In the genomic region with DNA sequence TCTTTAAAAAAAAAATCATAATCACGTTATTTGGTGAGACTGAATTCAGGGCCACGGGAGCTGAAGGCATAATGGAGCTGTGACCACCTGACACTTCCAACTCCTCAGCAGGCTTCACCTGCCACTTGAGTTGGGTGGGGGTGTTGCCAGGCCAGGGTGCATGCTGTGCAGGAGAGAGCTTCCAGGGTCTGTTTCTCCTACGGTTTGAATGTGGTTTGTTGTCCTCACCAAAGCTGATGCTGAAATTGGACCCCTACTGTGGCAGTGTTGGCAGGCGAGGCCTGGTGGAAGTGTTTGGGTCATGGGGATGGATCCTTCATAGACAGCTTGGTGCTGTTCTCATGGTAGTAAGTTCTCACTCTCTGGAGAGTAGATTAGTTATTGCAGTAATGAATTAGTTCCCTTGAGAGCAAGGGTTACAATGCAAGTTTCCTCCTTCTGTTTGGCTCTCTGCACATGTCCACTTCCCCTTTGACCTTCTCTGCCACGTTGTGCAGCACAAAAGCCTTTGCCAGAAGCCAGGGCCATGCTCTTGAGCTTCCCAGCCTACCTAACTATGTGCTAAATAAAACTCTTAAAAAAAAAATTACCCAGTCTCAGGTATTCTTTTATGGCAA, we compare ENCODE assay signal across 24 cellular contexts.
"Had no signal": no experiment of that assay in that cellular context is flagged by ENCODE, and none has a peak within 500 bp of the region (broad histone marks: within the 10 kb centered on the region; RNA-seq: fewer than 3 reads in every experiment).

No MANE protein-coding gene starts in this region.

- H3K36me3 ChIP-seq: heart right ventricle, neutrophil, ovary, prostate gland, thoracic aorta, uterus, WERI-Rb-1 had no signal

- H3K4me1 ChIP-seq: heart right ventricle, prostate gland, uterus had no signal

- H3K9me3 ChIP-seq: heart right ventricle, neutrophil, ovary, prostate gland, thoracic aorta, uterus had no signal

- H3K27ac ChIP-seq: heart right ventricle, neutrophil, ovary, prostate gland, skin epidermis, thoracic aorta, uterus, WERI-Rb-1 had no signal

- DNase-seq: activated CD4-positive, alpha-beta T cell treated with anti-CD3 and anti-CD28 coated beads for 48 hours; activated CD4-positive, alpha-beta T cell treated with anti-CD3 and anti-CD28 coated beads, Interleukin-2, amount 50 U/mL, for 48 hours; activated CD8-positive, alpha-beta memory T cell treated with anti-CD3 and anti-CD28 coated beads for 24 hours; activated CD8-positive, alpha-beta memory T cell treated with anti-CD3 and anti-CD28 coated beads, Interleukin-2, amount 50 U/mL, for 4 hours; activated gamma-delta T cell; activated naive CD4-positive, alpha-beta T cell treated with anti-CD3 and anti-CD28 coated beads, Interleukin-2, amount 10 ng/mL, durations not matched to agents 7 days and 5 days; activated naive CD8-positive, alpha-beta T cell treated with anti-CD3 and anti-CD28 coated beads, Interleukin-2, amount 10 ng/mL, durations not matched to agents 7 days and 5 days; activated T-cell treated with anti-CD3 and anti-CD28 coated beads, Interleukin-2, amount 50 U/mL, for 24 hours; amniotic stem cell; cortex of kidney; heart right ventricle; naive B cell; nephron progenitor cell; ovary; retina; stimulated activated CD4-positive, alpha-beta T cell treated with anti-CD3 and anti-CD28 coated beads, Interleukin-12 subunit alpha, Interleukin-12 subunit beta, amount 100 ng/mL, for 4 hours; stimulated activated CD4-positive, alpha-beta T cell treated with anti-CD3 and anti-CD28 coated beads, Interleukin-4, amount 100 ng/mL, for 1 hour; trophoblast cell; uterus; WERI-Rb-1 had no signal

- H3K4me3 ChIP-seq: heart right ventricle, ovary, prostate gland, skin epidermis, thoracic aorta, uterus had no signal

- H3K27me3 ChIP-seq: heart right ventricle, neutrophil, ovary, uterus had no signal
